8 cellular contexts compared by ENCODE assay signal in the genomic region with DNA sequence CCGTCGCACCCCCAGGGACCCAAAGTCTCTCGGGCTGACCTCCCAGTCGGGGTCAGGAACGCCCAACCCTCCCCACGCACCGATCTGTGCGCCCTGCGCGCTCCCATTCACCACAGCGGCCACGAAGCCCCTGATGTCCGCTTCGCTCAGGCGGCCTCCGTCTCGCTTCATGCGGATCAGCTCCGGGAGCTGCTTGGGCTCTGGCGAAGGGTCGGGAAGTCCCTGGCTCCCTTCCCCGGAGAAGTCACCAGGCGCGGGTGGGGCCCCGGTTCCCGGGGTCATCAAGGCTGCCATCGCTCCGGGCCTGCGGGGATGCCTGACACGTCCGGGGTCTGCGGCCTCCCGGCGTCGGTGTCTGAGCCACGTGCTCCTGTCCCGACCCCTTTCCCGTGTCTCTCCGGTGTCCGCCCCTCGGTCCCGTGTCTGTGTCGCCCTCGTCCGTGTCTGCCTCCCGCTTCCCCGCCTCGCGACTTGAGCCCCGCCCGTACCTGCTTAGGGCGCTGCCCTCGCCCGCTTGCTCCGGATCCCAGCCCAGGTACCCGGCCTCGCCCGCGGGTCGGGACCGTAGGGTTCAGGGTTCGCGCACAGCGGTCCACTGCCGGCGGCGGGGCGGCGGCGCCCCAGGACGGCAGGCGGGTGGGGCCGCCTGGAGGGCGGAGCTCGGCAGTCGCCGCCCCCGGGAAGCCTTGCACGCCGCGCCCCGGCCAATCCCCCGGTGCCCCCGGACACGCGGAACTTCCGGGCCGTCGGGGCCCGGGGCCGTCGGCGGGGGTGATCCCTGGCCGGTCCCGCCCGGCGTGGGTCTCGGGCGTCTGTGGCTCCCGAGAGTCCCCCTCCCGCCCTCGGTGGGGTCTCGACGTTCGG. TPM values are rescaled to one million over a fixed set of nuclear protein-coding genes. Genes with fewer than 3 reads are reported as not detected.
A peak's percentile ranks its signal among the peaks of the same experiment; 100 is the strongest.
DNase-seq lines count a peak whose midpoint lies in the region; ATAC-seq and TF ChIP-seq lines count a peak whose summit lies in the region.

A gene with protein sequence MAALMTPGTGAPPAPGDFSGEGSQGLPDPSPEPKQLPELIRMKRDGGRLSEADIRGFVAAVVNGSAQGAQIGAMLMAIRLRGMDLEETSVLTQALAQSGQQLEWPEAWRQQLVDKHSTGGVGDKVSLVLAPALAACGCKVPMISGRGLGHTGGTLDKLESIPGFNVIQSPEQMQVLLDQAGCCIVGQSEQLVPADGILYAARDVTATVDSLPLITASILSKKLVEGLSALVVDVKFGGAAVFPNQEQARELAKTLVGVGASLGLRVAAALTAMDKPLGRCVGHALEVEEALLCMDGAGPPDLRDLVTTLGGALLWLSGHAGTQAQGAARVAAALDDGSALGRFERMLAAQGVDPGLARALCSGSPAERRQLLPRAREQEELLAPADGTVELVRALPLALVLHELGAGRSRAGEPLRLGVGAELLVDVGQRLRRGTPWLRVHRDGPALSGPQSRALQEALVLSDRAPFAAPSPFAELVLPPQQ (minus strand): TSS at position 597 of the 864 bp plus-strand sequence. CDS start 303 bp downstream, at position 294.

- CTCF ChIA-PET in WTC11 (lab: Charles Lee): interaction anchor here (1.6 to 2.4 kb wide), 2 partner anchors 33 to 170 kb away, joined by 6 to 9 read pairs; a partner anchor contains a TSS

- peak within 1 kb of the TSS; percentile 66 to 98 for H3K27ac ChIP-seq in coronary artery

- ATAC-seq in HG02798 (IDR thresholded peaks at IDR 0.05; ENCODE audit: poor library complexity, unreplicated experiment) (peak; percentile 24), WTC11 (no peak), GM21381 (IDR thresholded peaks at IDR 0.05; ENCODE audit: unreplicated experiment) (no peak)

- peak within 1 kb of the TSS; percentile 83 for H3K4me3 ChIP-seq in coronary artery

- peaks cover 17% of the 10 kb centered on the region for H3K4me1 Mint-ChIP-seq in WTC11

- H3K36me3 Mint-ChIP-seq in WTC11: no peaks in the 10 kb centered on the region

- POLR2A ChIA-PET in WTC11 (lab: Charles Lee): no interaction called here

- no peaks in the 10 kb centered on the region for H3K9me3 Mint-ChIP-seq in WTC11

- no peak for TF ChIP-seq CTCF in WTC11 (IDR thresholded peaks at IDR 0.05)
- TF ChIP-seq CTCF in coronary artery (IDR thresholded peaks at IDR 0.05): no peak

- H3K27ac Mint-ChIP-seq in WTC11: no peak within 1 kb of the TSS

- DNase-seq in D341Med (ENCODE audit: low spot score) (peak; percentile 50), WTC11 (ENCODE audit: low spot score) (no peak), coronary artery (ENCODE audit: low spot score) (peak; percentile 81), lung microvascular endothelial cell (ENCODE audit: low read depth in 2 of 2) (peak; percentile 52 to 58), occipital lobe (lab: John Stamatoyannopoulos, UW) (no peak)
- DNase-seq in stimulated activated CD8-positive, alpha-beta memory T cell treated with anti-CD3 and anti-CD28 coated beads, Interleukin-7, amount 100 ng/mL, for 4 hours (ENCODE audit: low read depth in 2 of 2): peak; percentile 38 to 70

- H3K4me3 Mint-ChIP-seq in WTC11: peak within 1 kb of the TSS; percentile 72

- H3K27me3 Mint-ChIP-seq in WTC11 (ENCODE audit: low read depth): peaks cover 79% of the 10 kb centered on the region

TF ChIP-seq in WTC11, 78 proteins besides CTCF, POLR2A, EP300 and RAD21 (continues in another document):
- TF ChIP-seq, protein P1, sequence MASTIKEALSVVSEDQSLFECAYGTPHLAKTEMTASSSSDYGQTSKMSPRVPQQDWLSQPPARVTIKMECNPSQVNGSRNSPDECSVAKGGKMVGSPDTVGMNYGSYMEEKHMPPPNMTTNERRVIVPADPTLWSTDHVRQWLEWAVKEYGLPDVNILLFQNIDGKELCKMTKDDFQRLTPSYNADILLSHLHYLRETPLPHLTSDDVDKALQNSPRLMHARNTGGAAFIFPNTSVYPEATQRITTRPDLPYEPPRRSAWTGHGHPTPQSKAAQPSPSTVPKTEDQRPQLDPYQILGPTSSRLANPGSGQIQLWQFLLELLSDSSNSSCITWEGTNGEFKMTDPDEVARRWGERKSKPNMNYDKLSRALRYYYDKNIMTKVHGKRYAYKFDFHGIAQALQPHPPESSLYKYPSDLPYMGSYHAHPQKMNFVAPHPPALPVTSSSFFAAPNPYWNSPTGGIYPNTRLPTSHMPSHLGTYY (CRISPR knock-in tag; IDR thresholded peaks at IDR 0.05): no peak
- peak; percentile 61; the same call in 1 of the 2 replicates for TF ChIP-seq SP1 (CRISPR knock-in tag; conservative IDR thresholded peaks at IDR 0.05)
- no peak for TF ChIP-seq TP53 (CRISPR knock-in tag; IDR thresholded peaks at IDR 0.05)
- 0 out of 2 replicates have a peak, but pooled peaks have one; percentile 2 for TF ChIP-seq NR2C2 (CRISPR knock-in tag; IDR thresholded peaks at IDR 0.05)
- TF ChIP-seq, protein P2, sequence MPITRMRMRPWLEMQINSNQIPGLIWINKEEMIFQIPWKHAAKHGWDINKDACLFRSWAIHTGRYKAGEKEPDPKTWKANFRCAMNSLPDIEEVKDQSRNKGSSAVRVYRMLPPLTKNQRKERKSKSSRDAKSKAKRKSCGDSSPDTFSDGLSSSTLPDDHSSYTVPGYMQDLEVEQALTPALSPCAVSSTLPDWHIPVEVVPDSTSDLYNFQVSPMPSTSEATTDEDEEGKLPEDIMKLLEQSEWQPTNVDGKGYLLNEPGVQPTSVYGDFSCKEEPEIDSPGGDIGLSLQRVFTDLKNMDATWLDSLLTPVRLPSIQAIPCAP (CRISPR knock-in tag; IDR thresholded peaks at IDR 0.05): no peak
- 0 out of 2 replicates have a peak, but pooled peaks have one; percentile 36 for TF ChIP-seq CBFB (CRISPR knock-in tag; IDR thresholded peaks at IDR 0.05; ENCODE audit: low read depth)
- TF ChIP-seq, protein P3, sequence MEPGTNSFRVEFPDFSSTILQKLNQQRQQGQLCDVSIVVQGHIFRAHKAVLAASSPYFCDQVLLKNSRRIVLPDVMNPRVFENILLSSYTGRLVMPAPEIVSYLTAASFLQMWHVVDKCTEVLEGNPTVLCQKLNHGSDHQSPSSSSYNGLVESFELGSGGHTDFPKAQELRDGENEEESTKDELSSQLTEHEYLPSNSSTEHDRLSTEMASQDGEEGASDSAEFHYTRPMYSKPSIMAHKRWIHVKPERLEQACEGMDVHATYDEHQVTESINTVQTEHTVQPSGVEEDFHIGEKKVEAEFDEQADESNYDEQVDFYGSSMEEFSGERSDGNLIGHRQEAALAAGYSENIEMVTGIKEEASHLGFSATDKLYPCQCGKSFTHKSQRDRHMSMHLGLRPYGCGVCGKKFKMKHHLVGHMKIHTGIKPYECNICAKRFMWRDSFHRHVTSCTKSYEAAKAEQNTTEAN (CRISPR knock-in tag; IDR thresholded peaks at IDR 0.05): no peak
- TF ChIP-seq, protein P4, sequence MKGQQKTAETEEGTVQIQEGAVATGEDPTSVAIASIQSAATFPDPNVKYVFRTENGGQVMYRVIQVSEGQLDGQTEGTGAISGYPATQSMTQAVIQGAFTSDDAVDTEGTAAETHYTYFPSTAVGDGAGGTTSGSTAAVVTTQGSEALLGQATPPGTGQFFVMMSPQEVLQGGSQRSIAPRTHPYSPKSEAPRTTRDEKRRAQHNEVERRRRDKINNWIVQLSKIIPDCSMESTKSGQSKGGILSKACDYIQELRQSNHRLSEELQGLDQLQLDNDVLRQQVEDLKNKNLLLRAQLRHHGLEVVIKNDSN (CRISPR knock-in tag; IDR thresholded peaks at IDR 0.05): 0 out of 2 replicates have a peak, but pooled peaks have one; percentile 45
- TF ChIP-seq GTF2I (CRISPR knock-in tag; conservative IDR thresholded peaks at IDR 0.05): no peak
- TF ChIP-seq, protein P5, sequence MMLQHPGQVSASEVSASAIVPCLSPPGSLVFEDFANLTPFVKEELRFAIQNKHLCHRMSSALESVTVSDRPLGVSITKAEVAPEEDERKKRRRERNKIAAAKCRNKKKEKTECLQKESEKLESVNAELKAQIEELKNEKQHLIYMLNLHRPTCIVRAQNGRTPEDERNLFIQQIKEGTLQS (CRISPR knock-in tag; conservative IDR thresholded peaks at IDR 0.05): no peak
- no peak for TF ChIP-seq HMGA2 (CRISPR knock-in tag; IDR thresholded peaks at IDR 0.05)
- TF ChIP-seq, protein P6, sequence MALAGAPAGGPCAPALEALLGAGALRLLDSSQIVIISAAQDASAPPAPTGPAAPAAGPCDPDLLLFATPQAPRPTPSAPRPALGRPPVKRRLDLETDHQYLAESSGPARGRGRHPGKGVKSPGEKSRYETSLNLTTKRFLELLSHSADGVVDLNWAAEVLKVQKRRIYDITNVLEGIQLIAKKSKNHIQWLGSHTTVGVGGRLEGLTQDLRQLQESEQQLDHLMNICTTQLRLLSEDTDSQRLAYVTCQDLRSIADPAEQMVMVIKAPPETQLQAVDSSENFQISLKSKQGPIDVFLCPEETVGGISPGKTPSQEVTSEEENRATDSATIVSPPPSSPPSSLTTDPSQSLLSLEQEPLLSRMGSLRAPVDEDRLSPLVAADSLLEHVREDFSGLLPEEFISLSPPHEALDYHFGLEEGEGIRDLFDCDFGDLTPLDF (CRISPR knock-in tag; IDR thresholded peaks at IDR 0.05): no peak
- TF ChIP-seq MYBL2 (CRISPR knock-in tag; IDR thresholded peaks at IDR 0.05): 0 out of 2 replicates have a peak, but pooled peaks have one; percentile 78
- TF ChIP-seq, protein P7, sequence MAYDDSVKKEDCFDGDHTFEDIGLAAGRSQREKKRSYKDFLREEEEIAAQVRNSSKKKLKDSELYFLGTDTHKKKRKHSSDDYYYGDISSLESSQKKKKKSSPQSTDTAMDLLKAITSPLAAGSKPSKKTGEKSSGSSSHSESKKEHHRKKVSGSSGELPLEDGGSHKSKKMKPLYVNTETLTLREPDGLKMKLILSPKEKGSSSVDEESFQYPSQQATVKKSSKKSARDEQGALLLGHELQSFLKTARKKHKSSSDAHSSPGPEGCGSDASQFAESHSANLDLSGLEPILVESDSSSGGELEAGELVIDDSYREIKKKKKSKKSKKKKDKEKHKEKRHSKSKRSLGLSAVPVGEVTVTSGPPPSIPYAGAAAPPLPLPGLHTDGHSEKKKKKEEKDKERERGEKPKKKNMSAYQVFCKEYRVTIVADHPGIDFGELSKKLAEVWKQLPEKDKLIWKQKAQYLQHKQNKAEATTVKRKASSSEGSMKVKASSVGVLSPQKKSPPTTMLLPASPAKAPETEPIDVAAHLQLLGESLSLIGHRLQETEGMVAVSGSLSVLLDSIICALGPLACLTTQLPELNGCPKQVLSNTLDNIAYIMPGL (CRISPR knock-in tag; IDR thresholded peaks at IDR 0.05): peak; percentile 53; the same call in 1 of the 2 replicates

RNA-seq across cellular contexts. Expression of the gene that starts here (rescaled TPM):
- 1.2 to 1.8 TPM (median 1.5 TPM) in 3 replicates for total RNA-seq in WTC11 (2021)
- 8.9 and 19.8 TPM in 2 replicates for total RNA-seq in lung microvascular endothelial cell
- total RNA-seq in occipital lobe: 2.0 TPM

Comparison
In these comparisons a context has a peak if more than half of its experiments do, and no peak if none do; other contexts are left out.
1. DNase-seq: peak in D341Med (single experiment), coronary artery (single experiment), lung microvascular endothelial cell (2 of 2) and stimulated activated CD8-positive, alpha-beta memory T cell treated with anti-CD3 and anti-CD28 coated beads, Interleukin-7, amount 100 ng/mL, for 4 hours (2 of 2); none in WTC11 (single experiment) and occipital lobe (single experiment).